In the genomic region with DNA sequence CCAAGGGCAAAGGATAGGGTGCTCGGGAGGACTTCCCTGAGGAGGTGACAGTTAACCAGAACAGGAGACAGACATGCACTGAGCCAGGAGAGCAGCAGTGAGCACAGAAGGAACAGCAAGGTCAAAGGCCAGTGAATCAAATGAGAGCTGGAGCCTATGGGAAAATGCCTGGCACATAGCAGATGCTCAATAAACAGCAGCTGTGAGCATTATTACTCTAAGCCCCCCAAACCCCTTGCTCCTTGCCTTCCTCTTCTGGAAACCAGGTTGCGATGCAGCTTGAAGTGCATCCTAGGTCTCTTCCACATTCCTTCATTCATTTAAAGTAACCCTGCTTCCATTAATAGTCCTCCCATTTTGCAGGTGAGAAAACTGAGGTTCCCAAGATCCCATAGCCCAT, we compare ENCODE assay signal across 18 cellular contexts. TPM values are rescaled to one million over a fixed set of nuclear protein-coding genes. Genes with fewer than 3 reads are reported as not detected.
A peak's percentile ranks its signal among the peaks of the same experiment; 100 is the strongest.
DNase-seq lines count a peak whose midpoint lies in the region; ATAC-seq and TF ChIP-seq lines count a peak whose summit lies in the region.
"Had no signal": no experiment of that assay in that cellular context is flagged by ENCODE, and none has a peak within 500 bp of the region (broad histone marks: within the 10 kb centered on the region; RNA-seq: fewer than 3 reads in every experiment).

No MANE protein-coding gene starts in this region.

- H3K27ac Mint-ChIP-seq in T-helper 1 cell treated with Interleukin-12 subunit alpha and Interleukin-12 subunit beta and Interleukin-4 antibody, amounts not matched to agents 30 μg/mL and 1 μg/mL, for 36 hours: peak overlapping the region; percentile 28
- peak overlapping the region; percentile 81 for H3K27ac Mint-ChIP-seq in nephron progenitor cell
- H3K27ac Mint-ChIP-seq: CD14-positive monocyte; CD4-positive, alpha-beta T cell had no signal

- intact Hi-C loops in Right ventricle myocardium inferior (cut with DNase I): no loop called here
- intact Hi-C loops in left cardiac atrium (cut with DNase I): no loop called here

- H3K27me3 Mint-ChIP-seq in T-helper 1 cell treated with Interleukin-12 subunit alpha and Interleukin-12 subunit beta and Interleukin-4 antibody, amounts not matched to agents 30 μg/mL and 1 μg/mL, for 36 hours (ENCODE audit: low read depth): peaks cover 56% of the 10 kb centered on the region
- peaks cover 61% of the 10 kb centered on the region for H3K27me3 Mint-ChIP-seq in nephron progenitor cell (ENCODE audit: low read depth, poor library complexity)

- no peak for ATAC-seq in Right ventricle myocardium inferior
- no peak for ATAC-seq in left cardiac atrium
- no peak for ATAC-seq in GM18868 (IDR thresholded peaks at IDR 0.05; ENCODE audit: unreplicated experiment)

- H3K4me1 Mint-ChIP-seq in T-helper 1 cell treated with Interleukin-12 subunit alpha and Interleukin-12 subunit beta and Interleukin-4 antibody, amounts not matched to agents 30 μg/mL and 1 μg/mL, for 36 hours (ENCODE audit: low read depth): peaks cover 23% of the 10 kb centered on the region
- peaks cover 25% of the 10 kb centered on the region for H3K4me1 Mint-ChIP-seq in nephron progenitor cell

- DNase-seq in T-helper 1 cell (no peak), Right ventricle myocardium inferior (ENCODE audit: missing footprints) (peak; percentile 0), left cardiac atrium (no peak), nephron progenitor cell (no peak)
- DNase-seq: ACHN; AML-193; BE2C; Calu3; CD4-positive, alpha-beta T cell; COR-L47; DMS53; DMS79 treated with DMSO at 0.1 percent for 48 hours; GF-D8; GOT3 had no signal

- no peaks in the 10 kb centered on the region for H3K9me3 Mint-ChIP-seq in T-helper 1 cell treated with Interleukin-12 subunit alpha and Interleukin-12 subunit beta and Interleukin-4 antibody, amounts not matched to agents 30 μg/mL and 1 μg/mL, for 36 hours
- H3K9me3 Mint-ChIP-seq in nephron progenitor cell: no peaks in the 10 kb centered on the region
- H3K9me3 Mint-ChIP-seq: CD4-positive, alpha-beta T cell had no signal

- TF ChIP-seq CTCF in nephron progenitor cell (IDR thresholded peaks at IDR 0.05): no peak

- no peak overlapping the region for H3K4me3 Mint-ChIP-seq in T-helper 1 cell treated with Interleukin-12 subunit alpha and Interleukin-12 subunit beta and Interleukin-4 antibody, amounts not matched to agents 30 μg/mL and 1 μg/mL, for 36 hours
- no peak overlapping the region for H3K4me3 Mint-ChIP-seq in nephron progenitor cell
- H3K4me3 Mint-ChIP-seq: CD4-positive, alpha-beta T cell had no signal

- H3K36me3 Mint-ChIP-seq in T-helper 1 cell treated with Interleukin-12 subunit alpha and Interleukin-12 subunit beta and Interleukin-4 antibody, amounts not matched to agents 30 μg/mL and 1 μg/mL, for 36 hours (ENCODE audit: low read depth): no peaks in the 10 kb centered on the region
- H3K36me3 Mint-ChIP-seq in nephron progenitor cell (ENCODE audit: low read depth): no peaks in the 10 kb centered on the region

RNA-seq across cellular contexts. Expression of a gene that starts 13.0 kb away (rescaled TPM):
- total RNA-seq in Right ventricle myocardium inferior: 0.22 TPM
- under 1 TPM in 1 of 2 donors, not detected in 1; 0.05 TPM for total RNA-seq in left cardiac atrium
- total RNA-seq: G401 had no signal
